ENCODE assay signal across 31 cellular contexts in the genomic region with DNA sequence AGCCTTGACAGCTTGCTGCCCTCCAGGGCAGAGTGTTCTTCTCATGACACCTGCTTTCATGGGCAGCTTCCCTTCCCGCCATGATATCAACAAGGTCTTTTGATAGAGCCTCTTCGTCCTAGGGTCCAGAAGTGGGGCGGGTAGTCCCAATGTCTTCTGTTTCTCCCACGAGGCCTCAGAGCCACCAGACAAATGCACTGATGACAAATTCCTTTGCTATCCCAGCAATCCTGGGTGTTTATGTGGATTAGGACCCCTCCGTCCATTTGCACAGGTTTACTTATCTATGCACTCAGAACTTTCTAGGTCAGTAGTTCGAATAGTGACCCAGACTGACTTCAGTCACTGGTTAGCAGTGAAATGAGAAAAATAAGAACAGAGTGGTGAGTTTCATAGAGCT. TPM values are rescaled to one million over a fixed set of nuclear protein-coding genes. Genes with fewer than 3 reads are reported as not detected.
"Had no signal": no experiment of that assay in that cellular context is flagged by ENCODE, and none has a peak within 500 bp of the region (broad histone marks: within the 10 kb centered on the region; RNA-seq: fewer than 3 reads in every experiment).

No MANE protein-coding gene starts in this region.

- H3K36me3 ChIP-seq: esophagus squamous epithelium, gastroesophageal sphincter, heart left ventricle, left lung, lower lobe of right lung had no signal

- H3K9me3 ChIP-seq: esophagus squamous epithelium, gastroesophageal sphincter, heart left ventricle, left lung, lower lobe of right lung, mucosa of descending colon had no signal

- FAIRE-seq: colon, endometrium, frontal cortex, keratinocyte had no signal

- ATAC-seq: esophagus mucosa, gastroesophageal sphincter, left cardiac atrium, left lung, left ventricle myocardium superior, lower lobe of right lung, mucosa of descending colon had no signal

- H3K4me2 ChIP-seq: hepatocyte had no signal

- H2AFZ ChIP-seq: hepatocyte had no signal

- H3K4me3 ChIP-seq: coronary artery, dorsolateral prefrontal cortex, esophagus squamous epithelium, gastroesophageal sphincter, heart left ventricle, hepatocyte, left lung, lower lobe of right lung, mucosa of descending colon had no signal

- H3K4me1 ChIP-seq: esophagus squamous epithelium, gastroesophageal sphincter, heart left ventricle, left lung had no signal

- H3K27ac ChIP-seq: coronary artery, dorsolateral prefrontal cortex, epithelial cell of prostate, esophagus squamous epithelium, gastroesophageal sphincter, heart left ventricle, hepatocyte, left lung, lower lobe of right lung had no signal

- H3K79me2 ChIP-seq: hepatocyte had no signal

- H3K27me3 ChIP-seq: dorsolateral prefrontal cortex, gastroesophageal sphincter, hepatocyte, left lung had no signal

- DNase-seq: dermis blood vessel endothelial cell; dorsolateral prefrontal cortex; effector CD4-positive, alpha-beta T cell; effector memory CD4-positive, alpha-beta T cell; erythroblast; esophagus squamous epithelium; foreskin fibroblast; heart left ventricle; hypothalamus; immature natural killer cell; left cardiac atrium; left lung; left ventricle myocardium superior; lower lobe of right lung; mesenchymal stem cell; mucosa of descending colon had no signal

RNA-seq across cellular contexts. Expression of gene PRMT8, which starts 52.6 kb away (rescaled TPM):
- total RNA-seq: dermis blood vessel endothelial cell, esophagus mucosa, esophagus squamous epithelium, heart left ventricle, hepatocyte, kidney epithelial cell, left ventricle myocardium superior, lower leg skin, lung microvascular endothelial cell, mesenteric fat pad, mesothelial cell of epicardium, myocyte had no signal
- polyA plus RNA-seq: heart left ventricle, hepatocyte, immature natural killer cell had no signal
